Comparison of ENCODE assay signal across 8 cellular contexts in the genomic region with DNA sequence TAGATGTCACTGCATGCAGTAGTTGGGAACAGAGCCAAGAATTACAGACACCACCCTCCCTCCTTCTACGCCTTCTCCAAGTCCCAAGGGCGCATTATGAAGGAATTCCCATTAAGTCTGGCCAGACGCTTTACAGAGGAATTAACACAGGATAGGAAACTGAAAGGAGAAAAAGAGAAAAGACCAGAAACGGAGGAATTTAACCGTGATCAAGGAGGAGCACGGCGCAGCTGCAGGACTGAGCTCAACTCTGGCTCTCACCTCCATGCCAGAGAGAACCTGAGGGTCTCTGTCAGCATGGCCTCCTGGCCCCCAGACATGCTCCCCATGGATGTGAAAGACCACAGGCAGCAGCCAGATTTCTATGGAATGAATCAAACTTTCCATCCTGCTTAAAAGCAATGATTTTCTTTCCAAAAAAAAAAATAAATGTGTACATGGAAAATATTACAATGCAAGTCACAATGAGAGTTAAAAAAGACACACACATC. TPM values are rescaled to one million over a fixed set of nuclear protein-coding genes. Genes with fewer than 3 reads are reported as not detected.
DNase-seq lines count a peak whose midpoint lies in the region; ATAC-seq and TF ChIP-seq lines count a peak whose summit lies in the region.

No MANE protein-coding gene starts in this region.

- H3K4me1 ChIP-seq in liver (ENCODE audit: control insufficient read depth in 4 of 4, insufficient read depth in 4 of 4, low read length in 3 of 4) (no peaks in the 10 kb centered on the region), tibial nerve (peaks cover 0 to 54% (median 31%) of the 10 kb centered on the region in 4 donors)

- peak in 1 of 2 donors; percentile 21 for TF ChIP-seq EP300 in tibial nerve (IDR thresholded peaks at IDR 0.05)

- H3K27me3 ChIP-seq in liver (ENCODE audit: control insufficient read depth in 4 of 4, insufficient read depth in 4 of 4, low read length in 3 of 4): peaks cover 0 to 8% (median 0%) of the 10 kb centered on the region in 4 donors
- no peaks in the 10 kb centered on the region for H3K27me3 ChIP-seq in tibial nerve

- ATAC-seq in HG03520 (IDR thresholded peaks at IDR 0.05; ENCODE audit: unreplicated experiment): no peak

- no peak for TF ChIP-seq POLR2A in tibial nerve (IDR thresholded peaks at IDR 0.05)

- H3K9me3 ChIP-seq in liver (ENCODE audit: control insufficient read depth in 4 of 4, low read length in 3 of 4) (no peaks in the 10 kb centered on the region), tibial nerve (no peaks in the 10 kb centered on the region)

- peak; percentile 27 for DNase-seq in stimulated activated CD4-positive, alpha-beta T cell treated with anti-CD3 and anti-CD28 coated beads, Interleukin-12 subunit alpha, Interleukin-12 subunit beta, amount 100 ng/mL, for 4 hours
- no peak for DNase-seq in stimulated activated CD4-positive, alpha-beta T cell treated with anti-CD3 and anti-CD28 coated beads, Interleukin-4, amount 100 ng/mL, for 4 hours
- peak; percentile 85 for DNase-seq in astrocyte of the hippocampus (ENCODE audit: low read depth, low spot score)
- DNase-seq in tibial nerve (ENCODE audit: low spot score in 2 of 2): no peak
- no peak for DNase-seq in nucleus accumbens (lab: John Stamatoyannopoulos, UW)
- no peak for DNase-seq in NCI-H1105 (lab: John Stamatoyannopoulos, UW)

- 59% methylated on average over 7 of the region's 7 CpGs for whole genome bisulfite sequencing in liver
- 11 to 16% methylated on average over 7 of the region's 7 CpGs for WGBS in tibial nerve, 2 donors

- no peak for TF ChIP-seq RAD21 in liver (IDR thresholded peaks at IDR 0.05)

- H3K4me3 ChIP-seq in liver (ENCODE audit: low read depth in 1 of 3, low read length in 3 of 3) (no peak overlapping the region), tibial nerve (peak overlapping the region in 2 of 4 donors; percentile 19 to 51)

- H3K36me3 ChIP-seq in liver (ENCODE audit: control insufficient read depth in 4 of 4, insufficient read depth in 3 of 4, low read depth in 1 of 4, low read length in 3 of 4) (no peaks in the 10 kb centered on the region), tibial nerve (no peaks in the 10 kb centered on the region)

- H3K9ac ChIP-seq in liver (ENCODE audit: low read depth in 1 of 2, low read length in 2 of 2): no peak overlapping the region

- H3K27ac ChIP-seq in liver (ENCODE audit: low read depth in 1 of 2, low read length in 2 of 2) (peak overlapping the region in 1 of 2 donors; percentile 19), tibial nerve (peak overlapping the region in 3 of 4 donors; percentile 80 to 83 (median 80))

- TF ChIP-seq CTCF in liver (IDR thresholded peaks at IDR 0.05; ENCODE audit: low read depth, low read length, missing input control): no peak
- no peak for TF ChIP-seq CTCF in tibial nerve (IDR thresholded peaks at IDR 0.05)

TF ChIP-seq in liver, 16 proteins besides CTCF, POLR2A, EP300 and RAD21:
- TF ChIP-seq JUND (IDR thresholded peaks at IDR 0.05) (peak; percentile 34 to 65), EGR1 (IDR thresholded peaks at IDR 0.05; ENCODE audit: low read depth in 2 of 2) (no peak)
TF ChIP-seq in liver: peak in this region for 1.

RNA-seq across cellular contexts. Expression of a gene that starts 13.7 kb away (rescaled TPM):
- total RNA-seq in liver (1 to 10 TPM in 1 of 2 donors, under 1 TPM in 1; 0.51 to 1.8 TPM), tibial nerve (10 to 100 TPM in 3 of 4 donors, 1 to 10 TPM in 1; 8.1 to 36.0 (median 17.9) TPM)
- polyA plus RNA-seq in liver: under 1 TPM; 0.22 to 0.26 TPM

Comparison
In these comparisons a context has a peak if more than half of its experiments do, and no peak if none do; other contexts are left out.
1. DNase-seq: peak in stimulated activated CD4-positive, alpha-beta T cell treated with anti-CD3 and anti-CD28 coated beads, Interleukin-12 subunit alpha, Interleukin-12 subunit beta, amount 100 ng/mL, for 4 hours (single experiment) and astrocyte of the hippocampus (single experiment); none in stimulated activated CD4-positive, alpha-beta T cell treated with anti-CD3 and anti-CD28 coated beads, Interleukin-4, amount 100 ng/mL, for 4 hours (0 of 2), tibial nerve (0 of 2), nucleus accumbens (0 of 56) and NCI-H1105 (single experiment).